Comparison of ENCODE assay signal across 33 cellular contexts in the genomic region with DNA sequence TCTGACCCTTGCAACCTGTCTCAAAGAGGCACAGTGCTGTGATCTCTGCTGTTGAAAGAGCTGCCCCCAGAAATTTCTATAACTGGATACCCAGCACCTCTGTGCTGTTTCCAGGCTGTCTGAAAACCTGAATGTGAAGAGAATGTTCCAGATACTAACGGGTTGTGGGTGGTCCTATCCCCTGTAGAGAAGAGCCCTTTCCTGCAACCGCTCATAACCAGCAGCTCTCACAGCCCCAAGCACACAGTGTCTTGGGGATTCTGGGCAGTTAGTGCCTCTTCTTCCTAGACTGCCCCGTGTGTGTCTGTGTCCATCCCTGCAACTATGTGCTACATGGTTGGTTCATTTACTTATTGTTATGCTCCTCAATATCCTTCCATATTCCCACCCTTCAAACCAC.
"Had no signal": no experiment of that assay in that cellular context is flagged by ENCODE, and none has a peak within 500 bp of the region (broad histone marks: within the 10 kb centered on the region; RNA-seq: fewer than 3 reads in every experiment).

No MANE protein-coding gene starts in this region.

- H3K9me3 Mint-ChIP-seq: activated B cell treated with CpG ODN at 0.5 μM for 24 hours; activated CD8-positive, alpha-beta T cell treated with anti-CD3 and anti-CD28 coated beads for 36 hours; activated naive CD4-positive, alpha-beta T cell treated with anti-CD3 and anti-CD28 coated beads for 36 hours; activated naive CD4-positive, alpha-beta T cell treated with anti-CD3 and anti-CD28 coated beads, Interleukin-2, amount 50 U/mL, for 24 hours; activated naive CD8-positive, alpha-beta T cell treated with anti-CD3 and anti-CD28 coated beads for 36 hours; activated naive CD8-positive, alpha-beta T cell treated with anti-CD3 and anti-CD28 coated beads, Interleukin-2, amount 50 U/mL, for 24 hours; activated T-helper 1 cell treated with anti-CD3 and anti-CD28 coated beads, Interleukin-12 subunit alpha, Interleukin-12 subunit beta, Interleukin-2, Interleukin-4 antibody, amounts not matched to agents 30 ng/mL and 10 ng/mL and 1 ng/mL, durations not matched to agents 14 hours and 24 hours and 36 hours; activated T-helper 2 cell treated with anti-CD3 and anti-CD28 coated beads, Interferon-gamma antibody, Interleukin-2, Interleukin-4, amounts not matched to agents 10 μg/mL and 5 μg/mL and 100 μg/mL, durations not matched to agents 14 hours and 24 hours and 36 hours; T-cell; T-helper 1 cell treated with Interleukin-12 subunit alpha and Interleukin-12 subunit beta and Interleukin-4 antibody, amounts not matched to agents 30 μg/mL and 1 μg/mL, for 36 hours; T-helper 2 cell treated with Interferon-gamma antibody and Interleukin-4, amounts not matched to agents 5 μg/mL and 100 μg/mL, for 36 hours had no signal

- ATAC-seq: activated CD4-positive, CD25-positive, alpha-beta regulatory T cell treated with anti-CD3 and anti-CD28 coated beads, Interleukin-2, amount 50 U/mL, for 24 hours; activated CD8-positive, alpha-beta T cell treated with anti-CD3 and anti-CD28 coated beads for 36 hours; activated naive CD8-positive, alpha-beta T cell treated with anti-CD3 and anti-CD28 coated beads, Interleukin-2, amount 50 U/mL, for 24 hours; gastroesophageal sphincter; heart right ventricle; T-cell had no signal

- H3K9me3 ChIP-seq: adrenal gland, body of pancreas, esophagus squamous epithelium, gastroesophageal sphincter, heart right ventricle had no signal

- H3K27me3 ChIP-seq: adrenal gland, body of pancreas, esophagus squamous epithelium, gastroesophageal sphincter, heart right ventricle had no signal

- FAIRE-seq: colon had no signal

- H3K4me1 ChIP-seq: body of pancreas, gastroesophageal sphincter had no signal

- H3K4me3 ChIP-seq: adrenal gland, body of pancreas, esophagus squamous epithelium, gastroesophageal sphincter, heart right ventricle had no signal

- H3K4me1 Mint-ChIP-seq: activated B cell treated with CpG ODN at 0.5 μM for 24 hours; activated naive CD4-positive, alpha-beta T cell treated with anti-CD3 and anti-CD28 coated beads, Interleukin-2, amount 50 U/mL, for 24 hours; activated naive CD8-positive, alpha-beta T cell treated with anti-CD3 and anti-CD28 coated beads for 36 hours; activated naive CD8-positive, alpha-beta T cell treated with anti-CD3 and anti-CD28 coated beads, Interleukin-2, amount 50 U/mL, for 24 hours had no signal

- H3K27me3 Mint-ChIP-seq: activated CD8-positive, alpha-beta T cell treated with anti-CD3 and anti-CD28 coated beads for 36 hours; activated naive CD4-positive, alpha-beta T cell treated with anti-CD3 and anti-CD28 coated beads, Interleukin-2, amount 50 U/mL, for 24 hours; activated naive CD8-positive, alpha-beta T cell treated with anti-CD3 and anti-CD28 coated beads for 36 hours; activated naive CD8-positive, alpha-beta T cell treated with anti-CD3 and anti-CD28 coated beads, Interleukin-2, amount 50 U/mL, for 24 hours; T-cell had no signal

- H3K36me3 Mint-ChIP-seq: activated naive CD8-positive, alpha-beta T cell treated with anti-CD3 and anti-CD28 coated beads for 36 hours had no signal

- H3K27ac ChIP-seq: adrenal gland, body of pancreas, gastroesophageal sphincter, heart right ventricle, WERI-Rb-1 had no signal

- DNase-seq: activated B cell treated with CpG ODN at 0.5 μM for 24 hours; activated CD4-positive, alpha-beta T cell treated with anti-CD3 and anti-CD28 coated beads for 48 hours; activated CD4-positive, alpha-beta T cell treated with anti-CD3 and anti-CD28 coated beads, Interleukin-2, amount 50 U/mL, for 1 hour; activated CD4-positive, alpha-beta T cell treated with anti-CD3 and anti-CD28 coated beads, Interleukin-2, amount 50 U/mL, for 48 hours; activated CD8-positive, alpha-beta memory T cell treated with anti-CD3 and anti-CD28 coated beads for 24 hours; activated CD8-positive, alpha-beta T cell treated with anti-CD3 and anti-CD28 coated beads for 36 hours; activated effector memory CD4-positive, alpha-beta T cell treated with anti-CD3 and anti-CD28 coated beads, Interleukin-2, amount 50 U/mL, for 16 hours; activated naive CD4-positive, alpha-beta T cell treated with anti-CD3 and anti-CD28 coated beads for 36 hours; activated naive CD8-positive, alpha-beta T cell treated with anti-CD3 and anti-CD28 coated beads for 36 hours; activated naive CD8-positive, alpha-beta T cell treated with anti-CD3 and anti-CD28 coated beads, Interleukin-2, amount 50 U/mL, for 24 hours; activated T-cell treated with anti-CD3 and anti-CD28 coated beads, Interleukin-2, amount 50 U/mL, for 1 hour; activated T-cell treated with anti-CD3 and anti-CD28 coated beads, Interleukin-2, amount 50 U/mL, for 48 hours; amygdala; aorta; caudate nucleus; effector memory CD4-positive, alpha-beta T cell; erythroblast; esophagus squamous epithelium; foreskin melanocyte; heart right ventricle; T-cell; T1000; WERI-Rb-1 had no signal

- H3K4me3 Mint-ChIP-seq: activated B cell treated with CpG ODN at 0.5 μM for 24 hours; activated CD8-positive, alpha-beta T cell treated with anti-CD3 and anti-CD28 coated beads for 36 hours; activated naive CD4-positive, alpha-beta T cell treated with anti-CD3 and anti-CD28 coated beads for 36 hours; activated naive CD4-positive, alpha-beta T cell treated with anti-CD3 and anti-CD28 coated beads, Interleukin-2, amount 50 U/mL, for 24 hours; activated naive CD8-positive, alpha-beta T cell treated with anti-CD3 and anti-CD28 coated beads for 36 hours; activated naive CD8-positive, alpha-beta T cell treated with anti-CD3 and anti-CD28 coated beads, Interleukin-2, amount 50 U/mL, for 24 hours; activated T-helper 1 cell treated with anti-CD3 and anti-CD28 coated beads, Interleukin-12 subunit alpha, Interleukin-12 subunit beta, Interleukin-2, Interleukin-4 antibody, amounts not matched to agents 30 ng/mL and 10 ng/mL and 1 ng/mL, durations not matched to agents 14 hours and 24 hours and 36 hours; T-cell; T-helper 1 cell treated with Interleukin-12 subunit alpha and Interleukin-12 subunit beta and Interleukin-4 antibody, amounts not matched to agents 30 μg/mL and 1 μg/mL, for 36 hours; T-helper 2 cell treated with Interferon-gamma antibody and Interleukin-4, amounts not matched to agents 5 μg/mL and 100 μg/mL, for 36 hours had no signal

- H3K36me3 ChIP-seq: adrenal gland, gastroesophageal sphincter, heart right ventricle, WERI-Rb-1 had no signal

- H3K27ac Mint-ChIP-seq: activated B cell treated with CpG ODN at 0.5 μM for 24 hours; activated CD8-positive, alpha-beta T cell treated with anti-CD3 and anti-CD28 coated beads for 36 hours; activated naive CD4-positive, alpha-beta T cell treated with anti-CD3 and anti-CD28 coated beads for 36 hours; activated naive CD4-positive, alpha-beta T cell treated with anti-CD3 and anti-CD28 coated beads, Interleukin-2, amount 50 U/mL, for 24 hours; activated naive CD8-positive, alpha-beta T cell treated with anti-CD3 and anti-CD28 coated beads for 36 hours; activated naive CD8-positive, alpha-beta T cell treated with anti-CD3 and anti-CD28 coated beads, Interleukin-2, amount 50 U/mL, for 24 hours; activated T-helper 1 cell treated with anti-CD3 and anti-CD28 coated beads, Interleukin-12 subunit alpha, Interleukin-12 subunit beta, Interleukin-2, Interleukin-4 antibody, amounts not matched to agents 30 ng/mL and 10 ng/mL and 1 ng/mL, durations not matched to agents 14 hours and 24 hours and 36 hours; activated T-helper 2 cell treated with anti-CD3 and anti-CD28 coated beads, Interferon-gamma antibody, Interleukin-2, Interleukin-4, amounts not matched to agents 10 μg/mL and 5 μg/mL and 100 μg/mL, durations not matched to agents 14 hours and 24 hours and 36 hours; T-cell; T-helper 1 cell treated with Interleukin-12 subunit alpha and Interleukin-12 subunit beta and Interleukin-4 antibody, amounts not matched to agents 30 μg/mL and 1 μg/mL, for 36 hours; T-helper 2 cell treated with Interferon-gamma antibody and Interleukin-4, amounts not matched to agents 5 μg/mL and 100 μg/mL, for 36 hours had no signal
